7 cellular contexts compared by ENCODE assay signal in the genomic region with DNA sequence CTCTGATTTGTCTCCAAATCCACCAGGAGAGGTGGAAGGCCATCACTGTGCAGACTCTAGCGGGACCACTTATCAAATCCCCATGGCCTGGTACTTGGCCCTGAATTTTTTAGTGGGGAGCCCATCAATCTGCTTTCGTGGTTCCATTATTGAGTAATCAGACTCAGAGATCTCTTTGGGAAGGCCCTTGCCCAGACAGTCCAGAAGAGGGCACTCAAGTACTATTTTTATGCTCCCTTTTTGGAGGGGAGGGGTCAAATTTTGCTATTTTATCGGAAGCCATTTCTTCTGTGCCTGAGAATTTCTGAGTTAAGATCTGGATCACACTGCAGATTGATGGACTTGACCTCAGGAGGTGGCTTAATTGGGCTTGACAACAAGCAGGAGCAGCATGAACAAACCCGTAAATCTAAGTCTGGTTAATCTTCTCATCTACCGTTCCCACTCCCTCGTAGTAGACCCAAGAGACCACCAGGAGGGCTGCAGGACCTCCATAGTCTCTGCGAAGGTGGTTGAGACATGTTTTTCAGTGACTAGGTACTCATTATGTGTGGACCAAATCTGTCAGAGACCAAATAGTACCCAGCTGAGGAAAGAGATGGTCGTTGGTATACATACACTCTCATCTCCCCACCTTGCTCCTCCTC. TPM values are rescaled to one million over a fixed set of nuclear protein-coding genes. Genes with fewer than 3 reads are reported as not detected.
"Had no signal": no experiment of that assay in that cellular context is flagged by ENCODE, and none has a peak within 500 bp of the region (broad histone marks: within the 10 kb centered on the region; RNA-seq: fewer than 3 reads in every experiment).

No MANE protein-coding gene starts in this region.

RNA-seq across cellular contexts. Expression of a gene that starts 38.3 kb away (rescaled TPM):
- total RNA-seq: activated CD8-positive, alpha-beta T cell treated with anti-CD3 and anti-CD28 coated beads, Interleukin-2, amount 10 ng/mL, durations not matched to agents 7 days and 5 days; activated naive CD8-positive, alpha-beta T cell treated with anti-CD3 and anti-CD28 coated beads, Interleukin-2, amount 10 ng/mL, durations not matched to agents 7 days and 5 days; adrenal gland; breast epithelium; NCI-H460; Right ventricle myocardium inferior; T-helper 2 cell treated with Interferon-gamma antibody and Interleukin-4, amounts not matched to agents 100 ng/mL and 5 ng/mL, for 36 hours had no signal
- polyA plus RNA-seq: adrenal gland had no signal
